ENCODE assay signal across 38 cellular contexts in genomic region chr12:73460212-73460611, GRCh38.
"Had no signal": no experiment of that assay in that cellular context is flagged by ENCODE, and none has a peak within 500 bp of the region (broad histone marks: within the 10 kb centered on the region; RNA-seq: fewer than 3 reads in every experiment).

No MANE protein-coding gene starts in this region.

- H3K27me3 ChIP-seq: adrenal gland, ascending aorta, cardiac muscle cell had no signal

- H3K36me3 Mint-ChIP-seq: activated CD4-positive, alpha-beta memory T cell treated with anti-CD3 and anti-CD28 coated beads for 36 hours; activated naive CD4-positive, alpha-beta T cell treated with anti-CD3 and anti-CD28 coated beads, Interleukin-2, amount 50 U/mL, for 72 hours; activated naive CD8-positive, alpha-beta T cell treated with anti-CD3 and anti-CD28 coated beads for 36 hours; brain; WTC11 had no signal

- H3K4me1 Mint-ChIP-seq: activated CD4-positive, alpha-beta T cell treated with anti-CD3 and anti-CD28 coated beads for 36 hours; activated CD4-positive, alpha-beta T cell treated with anti-CD3 and anti-CD28 coated beads, Interleukin-2, amount 10 ng/mL, durations not matched to agents 7 days and 5 days; activated naive CD8-positive, alpha-beta T cell treated with anti-CD3 and anti-CD28 coated beads for 36 hours; activated T-helper 17 cell treated with anti-CD3 and anti-CD28 coated beads, Interleukin-2, amount 50 U/mL, for 72 hours; brain; central memory CD8-positive, alpha-beta T cell had no signal

- H3K27ac Mint-ChIP-seq: activated CD4-positive, alpha-beta memory T cell treated with anti-CD3 and anti-CD28 coated beads for 36 hours; activated CD4-positive, alpha-beta T cell treated with anti-CD3 and anti-CD28 coated beads for 36 hours; activated CD4-positive, alpha-beta T cell treated with anti-CD3 and anti-CD28 coated beads, Interleukin-2, amount 10 ng/mL, durations not matched to agents 7 days and 5 days; activated CD8-positive, alpha-beta T cell treated with anti-CD3 and anti-CD28 coated beads for 36 hours; activated naive CD4-positive, alpha-beta T cell treated with anti-CD3 and anti-CD28 coated beads for 36 hours; activated naive CD4-positive, alpha-beta T cell treated with anti-CD3 and anti-CD28 coated beads, Interleukin-2, amount 50 U/mL, for 72 hours; activated naive CD8-positive, alpha-beta T cell treated with anti-CD3 and anti-CD28 coated beads for 36 hours; activated T-cell treated with anti-CD3 and anti-CD28 coated beads, Interleukin-2, amount 50 U/mL, for 72 hours; activated T-helper 1 cell treated with anti-CD3 and anti-CD28 coated beads, Interleukin-12 subunit alpha, Interleukin-12 subunit beta, Interleukin-2, Interleukin-4 antibody, amounts not matched to agents 30 ng/mL and 10 ng/mL and 1 ng/mL, durations not matched to agents 14 hours and 24 hours and 36 hours; activated T-helper 17 cell treated with anti-CD3 and anti-CD28 coated beads, Interleukin-2, amount 50 U/mL, for 72 hours; brain; T-helper 1 cell treated with Interleukin-12 subunit alpha and Interleukin-12 subunit beta and Interleukin-4 antibody, amounts not matched to agents 30 μg/mL and 1 μg/mL, for 36 hours; T-helper 2 cell treated with Interferon-gamma antibody and Interleukin-4, amounts not matched to agents 5 μg/mL and 100 μg/mL, for 36 hours; WTC11 had no signal

- H3K27ac ChIP-seq: adrenal gland, ascending aorta, cardiac muscle cell, WERI-Rb-1 had no signal

- H3K4me3 ChIP-seq: adrenal gland, ascending aorta, cardiac muscle cell had no signal

- H3K4me1 ChIP-seq: adrenal gland, ascending aorta had no signal

- ATAC-seq: activated CD4-positive, alpha-beta T cell treated with anti-CD3 and anti-CD28 coated beads for 36 hours; activated CD4-positive, CD25-positive, alpha-beta regulatory T cell treated with anti-CD3 and anti-CD28 coated beads, Interleukin-2, amount 50 U/mL, for 24 hours; activated CD8-positive, alpha-beta T cell treated with anti-CD3 and anti-CD28 coated beads for 36 hours; activated naive CD4-positive, alpha-beta T cell treated with anti-CD3 and anti-CD28 coated beads, Interleukin-2, amount 50 U/mL, for 72 hours; activated T-cell treated with anti-CD3 and anti-CD28 coated beads, Interleukin-2, amount 50 U/mL, for 4 hours; activated T-cell treated with anti-CD3 and anti-CD28 coated beads, Interleukin-2, amount 50 U/mL, for 72 hours; activated T-helper 17 cell treated with anti-CD3 and anti-CD28 coated beads, Interleukin-2, amount 50 U/mL, for 72 hours; WTC11 had no signal

- H3K27me3 Mint-ChIP-seq: activated CD4-positive, alpha-beta memory T cell treated with anti-CD3 and anti-CD28 coated beads for 36 hours; activated CD4-positive, alpha-beta T cell treated with anti-CD3 and anti-CD28 coated beads for 36 hours; activated CD4-positive, alpha-beta T cell treated with anti-CD3 and anti-CD28 coated beads, Interleukin-2, amount 10 ng/mL, durations not matched to agents 7 days and 5 days; activated CD8-positive, alpha-beta T cell treated with anti-CD3 and anti-CD28 coated beads for 36 hours; activated naive CD8-positive, alpha-beta T cell treated with anti-CD3 and anti-CD28 coated beads for 36 hours; activated T-helper 17 cell treated with anti-CD3 and anti-CD28 coated beads, Interleukin-2, amount 50 U/mL, for 72 hours; brain; central memory CD8-positive, alpha-beta T cell had no signal

- H3K9me3 ChIP-seq: adrenal gland, ascending aorta had no signal

- H3K36me3 ChIP-seq: adrenal gland, ascending aorta, cardiac muscle cell, WERI-Rb-1 had no signal

- H3K9me3 Mint-ChIP-seq: activated CD4-positive, alpha-beta memory T cell treated with anti-CD3 and anti-CD28 coated beads for 36 hours; activated CD4-positive, alpha-beta T cell treated with anti-CD3 and anti-CD28 coated beads, Interleukin-2, amount 10 ng/mL, durations not matched to agents 7 days and 5 days; activated T-cell treated with anti-CD3 and anti-CD28 coated beads, Interleukin-2, amount 50 U/mL, for 4 hours; activated T-helper 17 cell treated with anti-CD3 and anti-CD28 coated beads, Interleukin-2, amount 50 U/mL, for 72 hours; WTC11 had no signal

- DNase-seq: activated CD4-positive, alpha-beta memory T cell treated with anti-CD3 and anti-CD28 coated beads for 36 hours; activated CD4-positive, alpha-beta T cell treated with anti-CD3 and anti-CD28 coated beads for 1 hour; activated CD4-positive, alpha-beta T cell treated with anti-CD3 and anti-CD28 coated beads for 36 hours; activated CD4-positive, alpha-beta T cell treated with anti-CD3 and anti-CD28 coated beads for 48 hours; activated CD4-positive, alpha-beta T cell treated with anti-CD3 and anti-CD28 coated beads, Interleukin-2, amount 10 ng/mL, durations not matched to agents 7 days and 5 days; activated CD4-positive, CD25-positive, alpha-beta regulatory T cell; activated CD8-positive, alpha-beta memory T cell treated with anti-CD3 and anti-CD28 coated beads, Interleukin-2, amount 50 U/mL, for 4 hours; activated CD8-positive, alpha-beta T cell treated with anti-CD3 and anti-CD28 coated beads for 36 hours; activated effector memory CD4-positive, alpha-beta T cell treated with anti-CD3 and anti-CD28 coated beads, Interleukin-2, amount 50 U/mL, for 16 hours; activated gamma-delta T cell treated with Interleukin-2 at 50 U/mL for 16 hours; activated naive CD4-positive, alpha-beta T cell; activated naive CD4-positive, alpha-beta T cell treated with anti-CD3 and anti-CD28 coated beads for 36 hours; activated naive CD4-positive, alpha-beta T cell treated with anti-CD3 and anti-CD28 coated beads, Interleukin-2, amount 50 U/mL, for 16 hours; activated naive CD8-positive, alpha-beta T cell treated with anti-CD3 and anti-CD28 coated beads for 36 hours; activated T-cell treated with anti-CD3 and anti-CD28 coated beads for 4 hours; activated T-cell treated with anti-CD3 and anti-CD28 coated beads, Interleukin-2, amount 50 U/mL, for 1 hour; activated T-cell treated with anti-CD3 and anti-CD28 coated beads, Interleukin-2, amount 50 U/mL, for 4 hours; activated T-cell treated with anti-CD3 and anti-CD28 coated beads, Interleukin-2, amount 50 U/mL, for 72 hours; adrenal gland; amygdala; anterior cingulate cortex; caudate nucleus; cerebellar nuclear complex; T-helper 1 cell; T-helper 2 cell; T-helper 9 cell; WERI-Rb-1 had no signal

- H3K4me3 Mint-ChIP-seq: activated CD4-positive, alpha-beta memory T cell treated with anti-CD3 and anti-CD28 coated beads for 36 hours; activated CD4-positive, alpha-beta T cell treated with anti-CD3 and anti-CD28 coated beads for 36 hours; activated CD4-positive, alpha-beta T cell treated with anti-CD3 and anti-CD28 coated beads, Interleukin-2, amount 10 ng/mL, durations not matched to agents 7 days and 5 days; activated CD8-positive, alpha-beta T cell treated with anti-CD3 and anti-CD28 coated beads for 36 hours; activated naive CD4-positive, alpha-beta T cell treated with anti-CD3 and anti-CD28 coated beads for 36 hours; activated naive CD8-positive, alpha-beta T cell treated with anti-CD3 and anti-CD28 coated beads for 36 hours; activated T-cell treated with anti-CD3 and anti-CD28 coated beads, Interleukin-2, amount 50 U/mL, for 4 hours; activated T-cell treated with anti-CD3 and anti-CD28 coated beads, Interleukin-2, amount 50 U/mL, for 72 hours; activated T-helper 1 cell treated with anti-CD3 and anti-CD28 coated beads, Interleukin-12 subunit alpha, Interleukin-12 subunit beta, Interleukin-2, Interleukin-4 antibody, amounts not matched to agents 30 ng/mL and 10 ng/mL and 1 ng/mL, durations not matched to agents 14 hours and 24 hours and 36 hours; activated T-helper 17 cell treated with anti-CD3 and anti-CD28 coated beads, Interleukin-2, amount 50 U/mL, for 72 hours; brain; central memory CD8-positive, alpha-beta T cell; T-helper 1 cell treated with Interleukin-12 subunit alpha and Interleukin-12 subunit beta and Interleukin-4 antibody, amounts not matched to agents 30 μg/mL and 1 μg/mL, for 36 hours; T-helper 2 cell treated with Interferon-gamma antibody and Interleukin-4, amounts not matched to agents 5 μg/mL and 100 μg/mL, for 36 hours; WTC11 had no signal
